Comparison of ENCODE assay signal across 24 cellular contexts in genomic region chr17:72182256-72182890, GRCh38.
A peak's percentile ranks its signal among the peaks of the same experiment; 100 is the strongest.
DNase-seq lines count a peak whose midpoint lies in the region; ATAC-seq and TF ChIP-seq lines count a peak whose summit lies in the region.
"Had no signal": no experiment of that assay in that cellular context is flagged by ENCODE, and none has a peak within 500 bp of the region (broad histone marks: within the 10 kb centered on the region; RNA-seq: fewer than 3 reads in every experiment).

No MANE protein-coding gene starts in this region.

- no peak for TF ChIP-seq CTCF in C4-2B (conservative IDR thresholded peaks at IDR 0.05)

- ATAC-seq in HG02642 (IDR thresholded peaks at IDR 0.05; ENCODE audit: poor library complexity, unreplicated experiment) (no peak), GM21381 (IDR thresholded peaks at IDR 0.05; ENCODE audit: unreplicated experiment) (no peak), GM21390 (IDR thresholded peaks at IDR 0.05; ENCODE audit: unreplicated experiment) (no peak)
- ATAC-seq: activated CD8-positive, alpha-beta T cell treated with anti-CD3 and anti-CD28 coated beads, Interleukin-2, amount 10 ng/mL, durations not matched to agents 7 days and 5 days; activated naive CD4-positive, alpha-beta T cell treated with anti-CD3 and anti-CD28 coated beads, Interleukin-2, amount 50 U/mL, for 72 hours; body of pancreas; left cardiac atrium; right cardiac atrium; stimulated activated memory B cell treated with anti-CD40 and anti-IgM and Interleukin-4, amounts not matched to agents 10 μg/mL and 1 μg/mL and 100 μg/mL, for 72 hours had no signal

- H3K27ac ChIP-seq in C4-2B, result peak overlapping the region; percentile 77
- H3K27ac ChIP-seq: body of pancreas, PC-9, SJSA1, tibial nerve had no signal

- DNase-seq in M059J (ENCODE audit: low read depth) (peak; percentile 38), astrocyte of the hippocampus (ENCODE audit: low read depth, low spot score) (peak; percentile 80), midbrain (lab: John Stamatoyannopoulos, UW) (peak; percentile 52), NCI-H1092 treated with DMSO at 0.1 percent for 48 hours (lab: John Stamatoyannopoulos, UW) (no peak)
- DNase-seq: activated B cell treated with CpG ODN at 0.5 μM for 24 hours; activated CD8-positive, alpha-beta T cell treated with anti-CD3 and anti-CD28 coated beads, Interleukin-2, amount 10 ng/mL, durations not matched to agents 7 days and 5 days; activated T-cell treated with anti-CD3 and anti-CD28 coated beads, Interleukin-2, amount 50 U/mL, for 48 hours; body of pancreas; CD4-positive, alpha-beta memory T cell; DND-41; Kasumi-1; left cardiac atrium; NCI-H1694; PC-9; right cardiac atrium; T-helper 2 cell had no signal
